In the genomic region with DNA sequence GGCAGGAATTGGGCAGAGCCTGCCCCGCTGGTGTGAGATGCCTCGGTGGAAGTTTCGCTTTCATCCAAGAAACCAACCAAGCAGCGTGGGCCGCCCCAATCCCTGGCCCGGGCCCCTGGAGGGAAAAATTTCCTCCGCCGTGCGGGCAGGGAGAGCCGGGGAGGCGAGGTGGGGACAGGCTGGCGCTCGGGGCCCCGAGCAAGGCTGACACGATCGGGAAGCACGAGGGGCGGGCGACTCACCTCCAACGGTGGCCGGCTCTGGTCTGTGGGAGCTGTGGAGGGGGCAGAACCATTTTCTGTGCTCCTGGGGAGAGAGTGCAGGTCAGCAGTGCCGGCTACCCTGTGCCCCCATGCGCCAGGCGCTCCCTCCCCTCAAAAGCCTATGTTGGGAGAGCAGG, we compare ENCODE assay signal across 26 cellular contexts. TPM values are rescaled to one million over a fixed set of nuclear protein-coding genes. Genes with fewer than 3 reads are reported as not detected.
"Had no signal": no experiment of that assay in that cellular context is flagged by ENCODE, and none has a peak within 500 bp of the region (broad histone marks: within the 10 kb centered on the region; RNA-seq: fewer than 3 reads in every experiment).

No MANE protein-coding gene starts in this region.

- H3K27me3 ChIP-seq: SJCRH30 had no signal

- H3K27ac ChIP-seq: KMS-11, SJCRH30 had no signal

- H3K4me3 ChIP-seq: K562, SJCRH30 had no signal

- H3K9me3 ChIP-seq: SJCRH30 had no signal

- ATAC-seq: K562, Panc1, PC-3, Right ventricle myocardium inferior, SK-N-SH treated with all-trans-retinoic acid at 6 μM for 48 hours had no signal

- H3K9ac ChIP-seq: KMS-11 had no signal

- DNase-seq: Kasumi-1, MM.1S, NCI-H1092 treated with DMSO at 0.1 percent for 48 hours, NCI-H1436, NCI-H187, NCI-H2029, NCI-H2081 treated with DMSO at 0.1 percent for 48 hours, NCI-H2171, NCI-H226, NCI-H446, NCI-H510A, NCI-H524 treated with DMSO at 0.1 percent for 48 hours, NCI-H69, NCI-H774, PC-3, SHP77 treated with DMSO at 0.1 percent for 48 hours, SJCRH30 had no signal

- H3K4me2 ChIP-seq: KMS-11 had no signal

- FAIRE-seq: K562 had no signal

RNA-seq across cellular contexts. Expression of a gene that starts 12.3 kb away (rescaled TPM):
- total RNA-seq: HT1080, M059J, Right ventricle myocardium inferior, SJCRH30 had no signal
- polyA plus RNA-seq: IgD-negative memory B cell had no signal

RNA-seq across cellular contexts. Expression of a gene that starts 43.3 kb away (rescaled TPM):
- total RNA-seq: HT1080, M059J, OCI-LY7, PC-3, Right ventricle myocardium inferior, SJCRH30 had no signal
- polyA plus RNA-seq: IgD-negative memory B cell had no signal
